8 cellular contexts compared by ENCODE assay signal in the genomic region with DNA sequence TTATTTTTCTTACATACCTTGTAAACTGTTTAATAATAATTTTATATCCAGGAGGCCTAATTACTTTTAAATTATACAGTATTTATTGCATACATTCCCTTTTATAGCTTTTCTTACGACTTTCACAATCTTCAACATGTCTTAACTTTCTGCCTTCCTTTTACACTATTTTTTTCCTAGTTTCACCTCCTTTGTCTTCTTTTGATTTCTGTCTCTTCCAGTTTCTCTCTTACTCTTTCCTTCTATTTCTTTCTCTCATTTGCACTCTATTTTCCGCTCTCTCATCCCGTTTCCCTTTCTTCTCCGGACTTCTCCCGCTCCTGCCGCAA. TPM values are rescaled to one million over a fixed set of nuclear protein-coding genes. Genes with fewer than 3 reads are reported as not detected.
DNase-seq lines count a peak whose midpoint lies in the region; ATAC-seq and TF ChIP-seq lines count a peak whose summit lies in the region.

No MANE protein-coding gene starts in this region.

- H3K9me3 Mint-ChIP-seq in activated T-cell treated with anti-CD3 and anti-CD28 coated beads, Interleukin-2, amount 50 U/mL, for 24 hours: peaks cover 2% of the 10 kb centered on the region
- H3K9me3 Mint-ChIP-seq in central memory CD8-positive, alpha-beta T cell: no peaks in the 10 kb centered on the region

- TF ChIP-seq CTCF in lower lobe of right lung (IDR thresholded peaks at IDR 0.05) (no peak), tibial artery (IDR thresholded peaks at IDR 0.05) (no peak)

- H3K36me3 Mint-ChIP-seq in activated T-cell treated with anti-CD3 and anti-CD28 coated beads, Interleukin-2, amount 50 U/mL, for 24 hours (ENCODE audit: low read depth): peaks cover 89% of the 10 kb centered on the region
- peaks cover 27% of the 10 kb centered on the region for H3K36me3 Mint-ChIP-seq in central memory CD8-positive, alpha-beta T cell (ENCODE audit: insufficient read depth)

- H3K27me3 ChIP-seq in lower lobe of right lung (ENCODE audit: low read depth) (no peaks in the 10 kb centered on the region), tibial artery (no peaks in the 10 kb centered on the region)

- ATAC-seq in central memory CD8-positive, alpha-beta T cell (replicated peaks; ENCODE audit: extremely low read depth, poor library complexity, severe bottlenecking): no peak
- ATAC-seq in lower lobe of right lung (no peak), GM18511 (IDR thresholded peaks at IDR 0.05; ENCODE audit: unreplicated experiment) (no peak)

- peak overlapping the region; percentile 58 for H3K4me3 ChIP-seq in lower lobe of right lung
- H3K4me3 ChIP-seq in tibial artery: peak overlapping the region; percentile 60 to 66

- DNase-seq in activated T-cell treated with anti-CD3 and anti-CD28 coated beads, Interleukin-2, amount 50 U/mL, for 24 hours: no peak
- DNase-seq in activated T-cell treated with anti-CD3 and anti-CD28 coated beads for 4 hours: no peak
- no peak for DNase-seq in central memory CD8-positive, alpha-beta T cell (ENCODE audit: low spot score in 2 of 2)
- DNase-seq in lower lobe of right lung: no peak
- no peak for DNase-seq in tibial artery
- DNase-seq in KBM-7: no peak
- DNase-seq in NCI-H526 treated with DMSO at 0.1 percent for 48 hours (lab: John Stamatoyannopoulos, UW): no peak

- H3K36me3 ChIP-seq in lower lobe of right lung (peaks cover 9% of the 10 kb centered on the region), tibial artery (peaks cover 7 to 25% (median 11%) of the 10 kb centered on the region in 3 donors)

- peak overlapping the region; percentile 53 for H3K4me3 Mint-ChIP-seq in activated T-cell treated with anti-CD3 and anti-CD28 coated beads, Interleukin-2, amount 50 U/mL, for 24 hours
- peak overlapping the region; percentile 63 for H3K4me3 Mint-ChIP-seq in central memory CD8-positive, alpha-beta T cell

- H3K9me3 ChIP-seq in lower lobe of right lung (no peaks in the 10 kb centered on the region), tibial artery (no peaks in the 10 kb centered on the region)

- in situ Hi-C loops in KBM-7 (cut with MboI; ENCODE audit: low pct_unique_long_range_greater_than_20kb, low sequenced_read_pairs): no loop called here

- peaks cover 31% of the 10 kb centered on the region for H3K4me1 ChIP-seq in lower lobe of right lung
- H3K4me1 ChIP-seq in tibial artery: peaks cover 0 to 27% (median 12%) of the 10 kb centered on the region in 4 donors

- no peak overlapping the region for H3K27ac Mint-ChIP-seq in activated T-cell treated with anti-CD3 and anti-CD28 coated beads, Interleukin-2, amount 50 U/mL, for 24 hours
- H3K27ac Mint-ChIP-seq in central memory CD8-positive, alpha-beta T cell (ENCODE audit: low read depth): peak overlapping the region; percentile 69

- H3K27me3 Mint-ChIP-seq in activated T-cell treated with anti-CD3 and anti-CD28 coated beads, Interleukin-2, amount 50 U/mL, for 24 hours: no peaks in the 10 kb centered on the region
- no peaks in the 10 kb centered on the region for H3K27me3 Mint-ChIP-seq in central memory CD8-positive, alpha-beta T cell

- H3K4me1 Mint-ChIP-seq in activated T-cell treated with anti-CD3 and anti-CD28 coated beads, Interleukin-2, amount 50 U/mL, for 24 hours (ENCODE audit: low read depth): peaks cover 19% of the 10 kb centered on the region
- peaks cover 32% of the 10 kb centered on the region for H3K4me1 Mint-ChIP-seq in central memory CD8-positive, alpha-beta T cell

- peak overlapping the region; percentile 79 for H3K27ac ChIP-seq in lower lobe of right lung
- H3K27ac ChIP-seq in tibial artery: peak overlapping the region; percentile 78 to 82

- intact Hi-C loops in lower lobe of right lung (cut with DNase I): no loop called here
- intact Hi-C loops in tibial artery (cut with DNase I; ENCODE audit: low total_unique reads): no loop called here

RNA-seq across cellular contexts. Expression of gene ZNF552, which starts 11.5 kb away (rescaled TPM):
- total RNA-seq in lower lobe of right lung: 20.0 TPM

RNA-seq across cellular contexts. Expression of gene ZNF587B, which starts 26.9 kb away (rescaled TPM):
- total RNA-seq in lower lobe of right lung: 12.5 TPM

RNA-seq across cellular contexts. Expression of gene ZNF586, which starts 33.8 kb away (rescaled TPM):
- total RNA-seq in lower lobe of right lung: 21.8 TPM

RNA-seq across cellular contexts. Expression of gene ZNF587, which starts 46.4 kb away (rescaled TPM):
- 25.6 TPM for total RNA-seq in lower lobe of right lung

RNA-seq across cellular contexts. Expression of gene ZNF776, which starts 56.6 kb away (rescaled TPM):
- total RNA-seq in lower lobe of right lung: 16.2 TPM
